27 cellular contexts compared by ENCODE assay signal in genomic region chr13:80157261-80157942, GRCh38.
A peak's percentile ranks its signal among the peaks of the same experiment; 100 is the strongest.
DNase-seq lines count a peak whose midpoint lies in the region; FAIRE-seq and TF ChIP-seq lines count a peak whose summit lies in the region.
"Had no signal": no experiment of that assay in that cellular context is flagged by ENCODE, and none has a peak within 500 bp of the region (broad histone marks: within the 10 kb centered on the region; RNA-seq: fewer than 3 reads in every experiment).

No MANE protein-coding gene starts in this region.

- H3K27ac ChIP-seq in GM23248: 0 out of 2 replicates have a peak overlapping the region, but pooled peaks have one; percentile 8
- H3K27ac ChIP-seq in astrocyte (ENCODE audit: low read depth, low read length): no peak overlapping the region
- peak overlapping the region; percentile 13 for H3K27ac ChIP-seq in smooth muscle cell (ENCODE audit: low read depth)
- H3K27ac ChIP-seq in CD8-positive, alpha-beta memory T cell (ENCODE audit: low read depth, low read length): no peak overlapping the region
- H3K27ac ChIP-seq: thoracic aorta had no signal

- DNase-seq in GM23248 (peak; percentile 37), astrocyte (ENCODE audit: low read depth) (no peak), fibroblast of the aortic adventitia (ENCODE audit: low read depth) (peak; percentile 80), smooth muscle cell (lab: John Stamatoyannopoulos, UW; ENCODE audit: unreplicated experiment) (no peak), SHP77 (lab: John Stamatoyannopoulos, UW) (no peak), putamen (ENCODE audit: low spot score) (no peak)
- DNase-seq in CD8-positive, alpha-beta memory T cell: no peak
- DNase-seq: activated CD4-positive, alpha-beta T cell treated with anti-CD3 and anti-CD28 coated beads for 1 hour; activated CD8-positive, alpha-beta T cell treated with anti-CD3 and anti-CD28 coated beads, Interleukin-2, amount 10 ng/mL, durations not matched to agents 7 days and 5 days; activated gamma-delta T cell; activated naive CD8-positive, alpha-beta T cell treated with anti-CD3 and anti-CD28 coated beads, Interleukin-2, amount 50 U/mL, for 24 hours; activated T-cell treated with anti-CD3 and anti-CD28 coated beads for 4 hours; CD4-positive, alpha-beta memory T cell; dermis blood vessel endothelial cell; DMS 273 treated with DMSO at 0.1 percent for 48 hours; naive thymus-derived CD4-positive, alpha-beta T cell; NCI-H1105 treated with DMSO at 0.1 percent for 48 hours; NCI-H2081; NCI-H446 treated with DMSO at 0.1 percent for 48 hours; PC-3; SHP77 treated with DMSO at 0.1 percent for 48 hours; stimulated activated CD4-positive, alpha-beta T cell treated with anti-CD3 and anti-CD28 coated beads, Interleukin-4, amount 100 ng/mL, for 24 hours; stimulated activated naive B cell treated with anti-CD40 and anti-IgM and Interleukin-4, amounts not matched to agents 10 μg/mL and 1 μg/mL and 100 μg/mL, for 72 hours; T-cell had no signal

- H3K36me3 ChIP-seq in GM23248 (ENCODE audit: low read depth) (no peaks in the 10 kb centered on the region), astrocyte (ENCODE audit: insufficient read depth, low read length) (no peaks in the 10 kb centered on the region), smooth muscle cell (ENCODE audit: low read depth) (no peaks in the 10 kb centered on the region)
- H3K36me3 ChIP-seq in CD8-positive, alpha-beta memory T cell (ENCODE audit: insufficient read depth, low read length): no peaks in the 10 kb centered on the region
- H3K36me3 ChIP-seq: thoracic aorta had no signal

- 40 to 41% methylated on average over 3 of the region's 3 CpGs for WGBS in GM23248 (ENCODE audit: low coverage in 1 of 2, low lambda C conversion rate in 2 of 2, missing lambda C conversion rate in 2 of 2), 2 experiments
- WGBS in smooth muscle cell (ENCODE audit: low lambda C conversion rate): 27% methylated on average over 3 of the region's 3 CpGs

- H3K79me2 ChIP-seq in GM23248 (ENCODE audit: insufficient read depth) (no peaks in the 10 kb centered on the region), astrocyte (ENCODE audit: insufficient read depth, low read length) (no peaks in the 10 kb centered on the region), smooth muscle cell (ENCODE audit: low read depth) (no peaks in the 10 kb centered on the region)

- H3K4me1 ChIP-seq in GM23248 (ENCODE audit: insufficient read depth) (peaks cover 11% of the 10 kb centered on the region; the same call in 1 of the 2 replicates), astrocyte (ENCODE audit: insufficient read depth, low read length) (no peaks in the 10 kb centered on the region), smooth muscle cell (ENCODE audit: low read depth) (no peaks in the 10 kb centered on the region)
- no peaks in the 10 kb centered on the region for H3K4me1 ChIP-seq in CD8-positive, alpha-beta memory T cell (ENCODE audit: insufficient read depth, low read length)

- H4K20me1 ChIP-seq in GM23248 (ENCODE audit: insufficient read depth): no peaks in the 10 kb centered on the region
- no peaks in the 10 kb centered on the region for H4K20me1 ChIP-seq in astrocyte (ENCODE audit: insufficient read depth, low read length)
- H4K20me1 ChIP-seq in smooth muscle cell (ENCODE audit: low read depth): no peaks in the 10 kb centered on the region

- H3K9me3 ChIP-seq in GM23248 (ENCODE audit: low read depth): no peaks in the 10 kb centered on the region
- no peaks in the 10 kb centered on the region for H3K9me3 ChIP-seq in astrocyte (ENCODE audit: insufficient read depth, low read depth, low read length)
- H3K9me3 ChIP-seq in smooth muscle cell (replicated peaks; ENCODE audit: low read depth): no peaks in the 10 kb centered on the region
- H3K9me3 ChIP-seq in CD8-positive, alpha-beta memory T cell (ENCODE audit: low read length): no peaks in the 10 kb centered on the region
- H3K9me3 ChIP-seq: thoracic aorta had no signal

- H3K4me3 ChIP-seq in GM23248 (no peak overlapping the region), astrocyte (ENCODE audit: insufficient read depth, low read depth, low read length) (no peak overlapping the region), fibroblast of the aortic adventitia (ENCODE audit: low read depth, low read length) (no peak overlapping the region), smooth muscle cell (no peak overlapping the region)
- no peak overlapping the region for H3K4me3 ChIP-seq in CD8-positive, alpha-beta memory T cell (ENCODE audit: low read length)
- H3K4me3 ChIP-seq: thoracic aorta had no signal

- FAIRE-seq in astrocyte (lab: Jason Lieb, UNC): peak; percentile 23
- FAIRE-seq: endometrium, TTC549 had no signal

- H3K4me2 ChIP-seq in GM23248 (ENCODE audit: unreplicated experiment): no peak overlapping the region
- no peak overlapping the region for H3K4me2 ChIP-seq in astrocyte (ENCODE audit: low read length)
- H3K4me2 ChIP-seq in smooth muscle cell: peak overlapping the region; percentile 38

- no peaks in the 10 kb centered on the region for H3K27me3 Mint-ChIP-seq in astrocyte (ENCODE audit: low read depth, unreplicated experiment)
- H3K27me3 Mint-ChIP-seq in CD8-positive, alpha-beta memory T cell: no peaks in the 10 kb centered on the region
- H3K27me3 Mint-ChIP-seq: activated naive CD8-positive, alpha-beta T cell treated with anti-CD3 and anti-CD28 coated beads, Interleukin-2, amount 50 U/mL, for 24 hours; CD4-positive, alpha-beta memory T cell; naive thymus-derived CD4-positive, alpha-beta T cell; stimulated activated naive B cell treated with anti-CD40 and anti-IgM and Interleukin-4, amounts not matched to agents 10 μg/mL and 1 μg/mL and 100 μg/mL, for 72 hours; T-cell had no signal

- H3K9me2 ChIP-seq in GM23248 (ENCODE audit: insufficient read depth): no peaks in the 10 kb centered on the region

- in situ Hi-C loops in GM23248 (cut with MboI): no loop called here

- H3K4me1 Mint-ChIP-seq in astrocyte (ENCODE audit: low read depth, unreplicated experiment): peaks cover 5% of the 10 kb centered on the region
- H3K4me1 Mint-ChIP-seq in CD8-positive, alpha-beta memory T cell: no peaks in the 10 kb centered on the region
- H3K4me1 Mint-ChIP-seq: activated naive CD8-positive, alpha-beta T cell treated with anti-CD3 and anti-CD28 coated beads, Interleukin-2, amount 50 U/mL, for 24 hours; CD4-positive, alpha-beta memory T cell; T-cell had no signal

- POLR2A ChIA-PET in CD8-positive, alpha-beta memory T cell (lab: Charles Lee): no interaction called here

- no peak overlapping the region for H3K4me3 Mint-ChIP-seq in astrocyte (ENCODE audit: unreplicated experiment)
- peak overlapping the region in 1 of 7 donors; percentile 34 for H3K4me3 Mint-ChIP-seq in CD8-positive, alpha-beta memory T cell
- H3K4me3 Mint-ChIP-seq: activated CD8-positive, alpha-beta T cell treated with anti-CD3 and anti-CD28 coated beads, Interleukin-2, amount 10 ng/mL, durations not matched to agents 7 days and 5 days; activated naive CD8-positive, alpha-beta T cell treated with anti-CD3 and anti-CD28 coated beads, Interleukin-2, amount 50 U/mL, for 24 hours; CD4-positive, alpha-beta memory T cell; naive thymus-derived CD4-positive, alpha-beta T cell; stimulated activated naive B cell treated with anti-CD40 and anti-IgM and Interleukin-4, amounts not matched to agents 10 μg/mL and 1 μg/mL and 100 μg/mL, for 72 hours; T-cell had no signal

- H3K27ac Mint-ChIP-seq in astrocyte (ENCODE audit: unreplicated experiment): no peak overlapping the region
- H3K27ac Mint-ChIP-seq in CD8-positive, alpha-beta memory T cell: no peak overlapping the region
- H3K27ac Mint-ChIP-seq: activated CD8-positive, alpha-beta T cell treated with anti-CD3 and anti-CD28 coated beads, Interleukin-2, amount 10 ng/mL, durations not matched to agents 7 days and 5 days; activated naive CD8-positive, alpha-beta T cell treated with anti-CD3 and anti-CD28 coated beads, Interleukin-2, amount 50 U/mL, for 24 hours; CD4-positive, alpha-beta memory T cell; naive thymus-derived CD4-positive, alpha-beta T cell; stimulated activated naive B cell treated with anti-CD40 and anti-IgM and Interleukin-4, amounts not matched to agents 10 μg/mL and 1 μg/mL and 100 μg/mL, for 72 hours; T-cell had no signal

- no peaks in the 10 kb centered on the region for H3K36me3 Mint-ChIP-seq in astrocyte (ENCODE audit: low read depth, unreplicated experiment)
- no peaks in the 10 kb centered on the region for H3K36me3 Mint-ChIP-seq in CD8-positive, alpha-beta memory T cell
- H3K36me3 Mint-ChIP-seq: CD4-positive, alpha-beta memory T cell; naive thymus-derived CD4-positive, alpha-beta T cell; stimulated activated naive B cell treated with anti-CD40 and anti-IgM and Interleukin-4, amounts not matched to agents 10 μg/mL and 1 μg/mL and 100 μg/mL, for 72 hours; T-cell had no signal

- CTCF ChIA-PET in CD8-positive, alpha-beta memory T cell (lab: Charles Lee): no interaction called here

- H3K9ac ChIP-seq in GM23248: no peak overlapping the region
- no peak overlapping the region for H3K9ac ChIP-seq in astrocyte (ENCODE audit: low read length)
- no peak overlapping the region for H3K9ac ChIP-seq in smooth muscle cell (ENCODE audit: low read depth)

- H3K27me3 ChIP-seq in GM23248 (replicated peaks; ENCODE audit: insufficient read depth): no peaks in the 10 kb centered on the region
- H3K27me3 ChIP-seq in astrocyte (ENCODE audit: insufficient read depth, low read length): no peaks in the 10 kb centered on the region
- H3K27me3 ChIP-seq in smooth muscle cell (ENCODE audit: low read depth): no peaks in the 10 kb centered on the region
- no peaks in the 10 kb centered on the region for H3K27me3 ChIP-seq in CD8-positive, alpha-beta memory T cell (ENCODE audit: insufficient read depth, low read length, poor library complexity, severe bottlenecking)

- H3F3A ChIP-seq in GM23248 (ENCODE audit: insufficient read depth) (0 out of 2 replicates have a peak, but pooled peaks cover 6% of the 10 kb centered on the region), smooth muscle cell (ENCODE audit: low read depth) (peaks cover 11% of the 10 kb centered on the region)

- 0 out of 2 replicates have a peak overlapping the region, but pooled peaks have one; percentile 36 for H2AFZ ChIP-seq in GM23248
- H2AFZ ChIP-seq in astrocyte (ENCODE audit: low read depth, low read length): no peak overlapping the region
- peak overlapping the region; percentile 74 for H2AFZ ChIP-seq in smooth muscle cell (ENCODE audit: low read depth)

- H3K9me3 Mint-ChIP-seq in astrocyte (ENCODE audit: unreplicated experiment): no peaks in the 10 kb centered on the region
- peaks cover 0 to 3% (median 0%) of the 10 kb centered on the region in 5 donors for H3K9me3 Mint-ChIP-seq in CD8-positive, alpha-beta memory T cell
- H3K9me3 Mint-ChIP-seq: activated naive CD8-positive, alpha-beta T cell treated with anti-CD3 and anti-CD28 coated beads, Interleukin-2, amount 50 U/mL, for 24 hours; stimulated activated naive B cell treated with anti-CD40 and anti-IgM and Interleukin-4, amounts not matched to agents 10 μg/mL and 1 μg/mL and 100 μg/mL, for 72 hours had no signal

- TF ChIP-seq CTCF in astrocyte (IDR thresholded peaks at IDR 0.05; ENCODE audit: insufficient read depth, low read depth, low read length) (no peak), fibroblast of the aortic adventitia (IDR thresholded peaks at IDR 0.05; ENCODE audit: insufficient read depth, low read length) (no peak), smooth muscle cell (IDR thresholded peaks at IDR 0.05; ENCODE audit: borderline replicate concordance, insufficient read depth, poor library complexity, severe bottlenecking) (no peak)

Comparison
In these comparisons a context has a peak if more than half of its experiments do, and no peak if none do; other contexts are left out.
1. DNase-seq: peak in GM23248 (single experiment) and fibroblast of the aortic adventitia (single experiment); none in astrocyte (single experiment), smooth muscle cell (single experiment), CD8-positive, alpha-beta memory T cell (0 of 5), SHP77 (0 of 2) and putamen (single experiment).
2. H3K27ac ChIP-seq: peak in GM23248 (single experiment) and smooth muscle cell (single experiment); none in astrocyte (single experiment) and CD8-positive, alpha-beta memory T cell (single experiment).